9 cellular contexts compared by ENCODE assay signal in the genomic region with DNA sequence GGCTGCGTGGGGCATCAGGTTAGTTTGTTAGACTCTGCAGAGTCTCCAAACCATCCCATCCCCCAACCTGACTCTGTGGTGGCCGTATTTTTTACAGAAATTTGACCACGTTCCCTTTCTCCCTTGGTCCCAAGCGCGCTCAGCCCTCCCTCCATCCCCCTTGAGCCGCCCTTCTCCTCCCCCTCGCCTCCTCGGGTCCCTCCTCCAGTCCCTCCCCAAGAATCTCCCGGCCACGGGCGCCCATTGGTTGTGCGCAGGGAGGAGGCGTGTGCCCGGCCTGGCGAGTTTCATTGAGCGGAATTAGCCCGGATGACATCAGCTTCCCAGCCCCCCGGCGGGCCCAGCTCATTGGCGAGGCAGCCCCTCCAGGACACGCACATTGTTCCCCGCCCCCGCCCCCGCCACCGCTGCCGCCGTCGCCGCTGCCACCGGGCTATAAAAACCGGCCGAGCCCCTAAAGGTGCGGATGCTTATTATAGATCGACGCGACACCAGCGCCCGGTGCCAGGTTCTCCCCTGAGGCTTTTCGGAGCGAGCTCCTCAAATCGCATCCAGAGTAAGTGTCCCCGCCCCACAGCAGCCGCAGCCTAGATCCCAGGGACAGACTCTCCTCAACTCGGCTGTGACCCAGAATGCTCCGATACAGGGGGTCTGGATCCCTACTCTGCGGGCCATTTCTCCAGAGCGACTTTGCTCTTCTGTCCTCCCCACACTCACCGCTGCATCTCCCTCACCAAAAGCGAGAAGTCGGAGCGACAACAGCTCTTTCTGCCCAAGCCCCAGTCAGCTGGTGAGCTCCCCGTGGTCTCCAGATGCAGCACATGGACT. TPM values are rescaled to one million over a fixed set of nuclear protein-coding genes. Genes with fewer than 3 reads are reported as not detected.
DNase-seq lines count a peak whose midpoint lies in the region; ATAC-seq, FAIRE-seq and TF ChIP-seq lines count a peak whose summit lies in the region.
"Had no signal": no experiment of that assay in that cellular context is flagged by ENCODE, and none has a peak within 500 bp of the region (broad histone marks: within the 10 kb centered on the region; RNA-seq: fewer than 3 reads in every experiment).

A gene (plus strand): TSS at position 465 of the 828 bp plus-strand sequence. CDS start 928 bp downstream, outside the sequence.

- H3K27ac ChIP-seq in astrocyte (ENCODE audit: low read depth, low read length) (no peak within 1 kb of the TSS), neural cell (ENCODE audit: low read length) (no peak within 1 kb of the TSS)

- H4K20me1 ChIP-seq in astrocyte (ENCODE audit: insufficient read depth, low read length): peaks cover 21% of the 10 kb centered on the region
- H4K20me1 ChIP-seq in neural cell (ENCODE audit: insufficient read depth): no peaks in the 10 kb centered on the region

- peaks cover 6% of the 10 kb centered on the region for H3K9me3 Mint-ChIP-seq in astrocyte (ENCODE audit: unreplicated experiment)

- no peaks in the 10 kb centered on the region for H3K9me2 ChIP-seq in neural cell (ENCODE audit: insufficient read depth, low read length)

- peak within 1 kb of the TSS; percentile 59 for H3K4me2 ChIP-seq in astrocyte (ENCODE audit: low read length)
- peak within 1 kb of the TSS; percentile 21 for H3K4me2 ChIP-seq in neural cell (ENCODE audit: low read length)

- H2AFZ ChIP-seq in astrocyte (ENCODE audit: low read depth, low read length): peak within 1 kb of the TSS; percentile 18
- H2AFZ ChIP-seq in neural cell (ENCODE audit: low read depth, low read length): no peak within 1 kb of the TSS

- H3K9me3 ChIP-seq in astrocyte (ENCODE audit: insufficient read depth, low read depth, low read length) (peaks cover 10% of the 10 kb centered on the region), neural cell (ENCODE audit: low read length) (no peaks in the 10 kb centered on the region)

- peak within 1 kb of the TSS; percentile 91 for H3K4me3 Mint-ChIP-seq in astrocyte (ENCODE audit: unreplicated experiment)

- H3F3A ChIP-seq in neural cell (ENCODE audit: insufficient read depth, low read length, poor library complexity, severe bottlenecking): no peaks in the 10 kb centered on the region

- no peaks in the 10 kb centered on the region for H3K36me3 ChIP-seq in astrocyte (ENCODE audit: insufficient read depth, low read length)
- no peaks in the 10 kb centered on the region for H3K36me3 ChIP-seq in neural cell (ENCODE audit: insufficient read depth, low read length)

- peak; percentile 51 for DNase-seq in DMS114 treated with DMSO at 0.1 percent for 48 hours (lab: John Stamatoyannopoulos, UW; ENCODE audit: unreplicated experiment)
- DNase-seq in NCI-H1105 (lab: John Stamatoyannopoulos, UW): peak; percentile 92
- no peak for DNase-seq in astrocyte (ENCODE audit: low read depth)
- DNase-seq in OCI-M1 (lab: John Stamatoyannopoulos, UW): no peak
- DNase-seq in SKM-1 (lab: John Stamatoyannopoulos, UW; ENCODE audit: unreplicated experiment): no peak
- no peak for DNase-seq in AG20443 (ENCODE audit: low spot score)

- ATAC-seq in HG03039 (IDR thresholded peaks at IDR 0.05; ENCODE audit: unreplicated experiment): no peak

- H3K79me2 ChIP-seq in astrocyte (ENCODE audit: insufficient read depth, low read length): no peaks in the 10 kb centered on the region
- H3K79me2 ChIP-seq in neural cell (replicated peaks; ENCODE audit: insufficient read depth, low read length): no peaks in the 10 kb centered on the region

- H3K27me3 ChIP-seq in astrocyte (ENCODE audit: insufficient read depth, low read length): peaks cover 91% of the 10 kb centered on the region
- peaks cover 98% of the 10 kb centered on the region for H3K27me3 ChIP-seq in neural cell (ENCODE audit: insufficient read depth, low read depth, low read length)

- FAIRE-seq in astrocyte (lab: Jason Lieb, UNC): no peak

- TF ChIP-seq EP300 in neural cell (conservative IDR thresholded peaks at IDR 0.05; ENCODE audit: poor library complexity, severe bottlenecking): no peak

- no peaks in the 10 kb centered on the region for H3K4me1 ChIP-seq in astrocyte (ENCODE audit: insufficient read depth, low read length)

- H3K27me3 Mint-ChIP-seq in astrocyte (ENCODE audit: low read depth, unreplicated experiment): peaks cover 51% of the 10 kb centered on the region

- H3K27ac Mint-ChIP-seq in astrocyte (ENCODE audit: unreplicated experiment): peak within 1 kb of the TSS; percentile 87

- no peaks in the 10 kb centered on the region for H3K4me1 Mint-ChIP-seq in astrocyte (ENCODE audit: low read depth, unreplicated experiment)

- no peak within 1 kb of the TSS for H3K9ac ChIP-seq in astrocyte (ENCODE audit: low read length)
- peak within 1 kb of the TSS; percentile 25 for H3K9ac ChIP-seq in neural cell (ENCODE audit: low read length)

- H3K36me3 Mint-ChIP-seq in astrocyte (ENCODE audit: low read depth, unreplicated experiment): peaks cover 6% of the 10 kb centered on the region

- no peak for TF ChIP-seq RAD21 in neural cell (conservative IDR thresholded peaks at IDR 0.05)

- TF ChIP-seq CTCF in astrocyte (IDR thresholded peaks at IDR 0.05; ENCODE audit: insufficient read depth, low read depth, low read length) (no peak), neural cell (IDR thresholded peaks at IDR 0.05; ENCODE audit: poor library complexity, severe bottlenecking) (no peak)

- no peak within 1 kb of the TSS for H3K4me3 ChIP-seq in astrocyte (ENCODE audit: insufficient read depth, low read depth, low read length)
- H3K4me3 ChIP-seq in neural cell (ENCODE audit: low read length): peak within 1 kb of the TSS; percentile 62

TF ChIP-seq in neural cell, 6 proteins besides CTCF, POLR2A, EP300 and RAD21:
- TF ChIP-seq, protein P1, sequence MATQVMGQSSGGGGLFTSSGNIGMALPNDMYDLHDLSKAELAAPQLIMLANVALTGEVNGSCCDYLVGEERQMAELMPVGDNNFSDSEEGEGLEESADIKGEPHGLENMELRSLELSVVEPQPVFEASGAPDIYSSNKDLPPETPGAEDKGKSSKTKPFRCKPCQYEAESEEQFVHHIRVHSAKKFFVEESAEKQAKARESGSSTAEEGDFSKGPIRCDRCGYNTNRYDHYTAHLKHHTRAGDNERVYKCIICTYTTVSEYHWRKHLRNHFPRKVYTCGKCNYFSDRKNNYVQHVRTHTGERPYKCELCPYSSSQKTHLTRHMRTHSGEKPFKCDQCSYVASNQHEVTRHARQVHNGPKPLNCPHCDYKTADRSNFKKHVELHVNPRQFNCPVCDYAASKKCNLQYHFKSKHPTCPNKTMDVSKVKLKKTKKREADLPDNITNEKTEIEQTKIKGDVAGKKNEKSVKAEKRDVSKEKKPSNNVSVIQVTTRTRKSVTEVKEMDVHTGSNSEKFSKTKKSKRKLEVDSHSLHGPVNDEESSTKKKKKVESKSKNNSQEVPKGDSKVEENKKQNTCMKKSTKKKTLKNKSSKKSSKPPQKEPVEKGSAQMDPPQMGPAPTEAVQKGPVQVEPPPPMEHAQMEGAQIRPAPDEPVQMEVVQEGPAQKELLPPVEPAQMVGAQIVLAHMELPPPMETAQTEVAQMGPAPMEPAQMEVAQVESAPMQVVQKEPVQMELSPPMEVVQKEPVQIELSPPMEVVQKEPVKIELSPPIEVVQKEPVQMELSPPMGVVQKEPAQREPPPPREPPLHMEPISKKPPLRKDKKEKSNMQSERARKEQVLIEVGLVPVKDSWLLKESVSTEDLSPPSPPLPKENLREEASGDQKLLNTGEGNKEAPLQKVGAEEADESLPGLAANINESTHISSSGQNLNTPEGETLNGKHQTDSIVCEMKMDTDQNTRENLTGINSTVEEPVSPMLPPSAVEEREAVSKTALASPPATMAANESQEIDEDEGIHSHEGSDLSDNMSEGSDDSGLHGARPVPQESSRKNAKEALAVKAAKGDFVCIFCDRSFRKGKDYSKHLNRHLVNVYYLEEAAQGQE (IDR thresholded peaks at IDR 0.05; ENCODE audit: borderline replicate concordance): no peak
- TF ChIP-seq MXI1 (conservative IDR thresholded peaks at IDR 0.05; ENCODE audit: poor library complexity, severe bottlenecking): no peak
- TF ChIP-seq EZH2 (IDR thresholded peaks at IDR 0.05; ENCODE audit: borderline replicate concordance, insufficient read depth, low read length, poor library complexity, severe bottlenecking): peak; percentile 42
- no peak for TF ChIP-seq TAF1 (IDR thresholded peaks at IDR 0.05; ENCODE audit: low read depth)
- TF ChIP-seq POLR2AphosphoS5 (IDR thresholded peaks at IDR 0.05): no peak

RNA-seq across cellular contexts. Expression of the gene that starts here (rescaled TPM):
- total RNA-seq in astrocyte: 2.5 and 2.6 TPM in 2 replicates
- polyA plus RNA-seq in neural cell: 0.84 and 0.90 TPM in 2 replicates
- 0.73 and 0.81 TPM in 2 replicates for polyA minus RNA-seq in neural cell
- total RNA-seq: lower leg skin had no signal

Comparison
In these comparisons a context has a peak if more than half of its experiments do, and no peak if none do; other contexts are left out.
1. DNase-seq: peak in DMS114 treated with DMSO at 0.1 percent for 48 hours (single experiment) and NCI-H1105 (single experiment); none in astrocyte (single experiment), OCI-M1 (single experiment), SKM-1 (single experiment) and AG20443 (single experiment).